Comparison of ENCODE assay signal across 10 cellular contexts in genomic region chr3:128486157-128486691, GRCh38. TPM values are rescaled to one million over a fixed set of nuclear protein-coding genes. Genes with fewer than 3 reads are reported as not detected.
DNase-seq lines count a peak whose midpoint lies in the region; ATAC-seq lines count a peak whose summit lies in the region.
"Had no signal": no experiment of that assay in that cellular context is flagged by ENCODE, and none has a peak within 500 bp of the region (broad histone marks: within the 10 kb centered on the region; RNA-seq: fewer than 3 reads in every experiment).

No MANE protein-coding gene starts in this region.

- H3K4me1 Mint-ChIP-seq in T-helper 1 cell treated with Interleukin-12 subunit alpha and Interleukin-12 subunit beta and Interleukin-4 antibody, amounts not matched to agents 30 μg/mL and 1 μg/mL, for 36 hours (ENCODE audit: low read depth), result peaks cover 15% of the 10 kb centered on the region
- H3K4me1 Mint-ChIP-seq in activated T-helper 1 cell treated with anti-CD3 and anti-CD28 coated beads, Interleukin-12 subunit alpha, Interleukin-12 subunit beta, Interleukin-2, Interleukin-4 antibody, amounts not matched to agents 30 ng/mL and 10 ng/mL and 1 ng/mL, durations not matched to agents 14 hours and 24 hours and 36 hours (ENCODE audit: low read depth), result peaks cover 22% of the 10 kb centered on the region
- peaks cover 59% of the 10 kb centered on the region for H3K4me1 Mint-ChIP-seq in stimulated activated memory B cell treated with anti-CD40 and anti-IgM and Interleukin-4, amounts not matched to agents 10 μg/mL and 1 μg/mL and 100 μg/mL, for 72 hours

- no peak overlapping the region for H3K27ac Mint-ChIP-seq in T-helper 1 cell treated with Interleukin-12 subunit alpha and Interleukin-12 subunit beta and Interleukin-4 antibody, amounts not matched to agents 30 μg/mL and 1 μg/mL, for 36 hours
- H3K27ac Mint-ChIP-seq in activated T-helper 1 cell treated with anti-CD3 and anti-CD28 coated beads, Interleukin-12 subunit alpha, Interleukin-12 subunit beta, Interleukin-2, Interleukin-4 antibody, amounts not matched to agents 30 ng/mL and 10 ng/mL and 1 ng/mL, durations not matched to agents 14 hours and 24 hours and 36 hours, result no peak overlapping the region
- H3K27ac Mint-ChIP-seq in stimulated activated memory B cell treated with anti-CD40 and anti-IgM and Interleukin-4, amounts not matched to agents 10 μg/mL and 1 μg/mL and 100 μg/mL, for 72 hours, result no peak overlapping the region

- H3K4me3 ChIP-seq in iPS-15b (ENCODE audit: low read depth, low read length), result peak overlapping the region; percentile 43

- H3K4me3 Mint-ChIP-seq in T-helper 1 cell treated with Interleukin-12 subunit alpha and Interleukin-12 subunit beta and Interleukin-4 antibody, amounts not matched to agents 30 μg/mL and 1 μg/mL, for 36 hours, result peak overlapping the region; percentile 82
- peak overlapping the region; percentile 82 for H3K4me3 Mint-ChIP-seq in activated T-helper 1 cell treated with anti-CD3 and anti-CD28 coated beads, Interleukin-12 subunit alpha, Interleukin-12 subunit beta, Interleukin-2, Interleukin-4 antibody, amounts not matched to agents 30 ng/mL and 10 ng/mL and 1 ng/mL, durations not matched to agents 14 hours and 24 hours and 36 hours
- H3K4me3 Mint-ChIP-seq in stimulated activated memory B cell treated with anti-CD40 and anti-IgM and Interleukin-4, amounts not matched to agents 10 μg/mL and 1 μg/mL and 100 μg/mL, for 72 hours, result peak overlapping the region; percentile 73

- H3K4me1 ChIP-seq in iPS-15b (ENCODE audit: control insufficient read depth, insufficient read depth, low read length), result peaks cover 20% of the 10 kb centered on the region

- no peaks in the 10 kb centered on the region for H3K9me3 Mint-ChIP-seq in T-helper 1 cell treated with Interleukin-12 subunit alpha and Interleukin-12 subunit beta and Interleukin-4 antibody, amounts not matched to agents 30 μg/mL and 1 μg/mL, for 36 hours
- H3K9me3 Mint-ChIP-seq in activated T-helper 1 cell treated with anti-CD3 and anti-CD28 coated beads, Interleukin-12 subunit alpha, Interleukin-12 subunit beta, Interleukin-2, Interleukin-4 antibody, amounts not matched to agents 30 ng/mL and 10 ng/mL and 1 ng/mL, durations not matched to agents 14 hours and 24 hours and 36 hours, result no peaks in the 10 kb centered on the region
- no peaks in the 10 kb centered on the region for H3K9me3 Mint-ChIP-seq in stimulated activated memory B cell treated with anti-CD40 and anti-IgM and Interleukin-4, amounts not matched to agents 10 μg/mL and 1 μg/mL and 100 μg/mL, for 72 hours

- no peak overlapping the region for H3K9ac ChIP-seq in iPS-15b (ENCODE audit: low read depth, low read length)

- no peaks in the 10 kb centered on the region for H3K9me3 ChIP-seq in iPS-15b (ENCODE audit: control insufficient read depth, insufficient read depth, low read length)

- intact Hi-C loops in activated T-helper 1 cell treated with anti-CD3 and anti-CD28 coated beads, Interleukin-12 subunit alpha, Interleukin-12 subunit beta, Interleukin-2, Interleukin-4 antibody, amounts not matched to agents 30 ng/mL and 10 ng/mL and 1 ng/mL, durations not matched to agents 14 hours and 24 hours and 36 hours (cut with micrococcal nuclease), result no loop called here

- peaks cover 96% of the 10 kb centered on the region for H3K27me3 ChIP-seq in iPS-15b (ENCODE audit: control insufficient read depth, insufficient read depth, low read length)

- H3K36me3 ChIP-seq in iPS-15b (ENCODE audit: control insufficient read depth, insufficient read depth, low read length), result no peaks in the 10 kb centered on the region

- DNase-seq in T-helper 1 cell, result no peak
- no peak for DNase-seq in activated T-helper 1 cell treated with anti-CD3 and anti-CD28 coated beads, Interleukin-12 subunit alpha, Interleukin-12 subunit beta, Interleukin-2, Interleukin-4 antibody, amounts not matched to agents 30 ng/mL and 10 ng/mL and 1 ng/mL, durations not matched to agents 14 hours and 24 hours and 36 hours (ENCODE audit: low spot score)
- DNase-seq: ACHN had no signal

- peaks cover 84% of the 10 kb centered on the region for H3K27me3 Mint-ChIP-seq in T-helper 1 cell treated with Interleukin-12 subunit alpha and Interleukin-12 subunit beta and Interleukin-4 antibody, amounts not matched to agents 30 μg/mL and 1 μg/mL, for 36 hours (ENCODE audit: low read depth)
- peaks cover 72% of the 10 kb centered on the region for H3K27me3 Mint-ChIP-seq in activated T-helper 1 cell treated with anti-CD3 and anti-CD28 coated beads, Interleukin-12 subunit alpha, Interleukin-12 subunit beta, Interleukin-2, Interleukin-4 antibody, amounts not matched to agents 30 ng/mL and 10 ng/mL and 1 ng/mL, durations not matched to agents 14 hours and 24 hours and 36 hours (ENCODE audit: insufficient read depth)
- H3K27me3 Mint-ChIP-seq in stimulated activated memory B cell treated with anti-CD40 and anti-IgM and Interleukin-4, amounts not matched to agents 10 μg/mL and 1 μg/mL and 100 μg/mL, for 72 hours, result peaks cover 98% of the 10 kb centered on the region

- H3K36me3 Mint-ChIP-seq in T-helper 1 cell treated with Interleukin-12 subunit alpha and Interleukin-12 subunit beta and Interleukin-4 antibody, amounts not matched to agents 30 μg/mL and 1 μg/mL, for 36 hours (ENCODE audit: low read depth), result peaks cover 1% of the 10 kb centered on the region
- H3K36me3 Mint-ChIP-seq in activated T-helper 1 cell treated with anti-CD3 and anti-CD28 coated beads, Interleukin-12 subunit alpha, Interleukin-12 subunit beta, Interleukin-2, Interleukin-4 antibody, amounts not matched to agents 30 ng/mL and 10 ng/mL and 1 ng/mL, durations not matched to agents 14 hours and 24 hours and 36 hours (ENCODE audit: low read depth), result no peaks in the 10 kb centered on the region
- no peaks in the 10 kb centered on the region for H3K36me3 Mint-ChIP-seq in stimulated activated memory B cell treated with anti-CD40 and anti-IgM and Interleukin-4, amounts not matched to agents 10 μg/mL and 1 μg/mL and 100 μg/mL, for 72 hours

- no peak for ATAC-seq in stimulated activated memory B cell treated with anti-CD40 and anti-IgM and Interleukin-4, amounts not matched to agents 10 μg/mL and 1 μg/mL and 100 μg/mL, for 72 hours
- no peak for ATAC-seq in GM18517 (IDR thresholded peaks at IDR 0.05; ENCODE audit: unreplicated experiment)
- ATAC-seq in GM18873 (IDR thresholded peaks at IDR 0.05; ENCODE audit: low FRiP score, unreplicated experiment), result no peak
- no peak for ATAC-seq in GM21723 (IDR thresholded peaks at IDR 0.05; ENCODE audit: unreplicated experiment)

RNA-seq across cellular contexts. Expression of gene GATA2, which starts 6.8 kb away (rescaled TPM):
- 0.18 and 0.22 TPM in 2 replicates for total RNA-seq in activated T-helper 1 cell treated with anti-CD3 and anti-CD28 coated beads, Interleukin-12 subunit alpha, Interleukin-12 subunit beta, Interleukin-2, Interleukin-4 antibody, amounts not matched to agents 30 ng/mL and 10 ng/mL and 1 ng/mL, durations not matched to agents 14 hours and 24 hours and 36 hours

RNA-seq across cellular contexts. Expression of gene DNAJB8, which starts 19.5 kb away (rescaled TPM):
- not detected in 2 replicates for total RNA-seq in activated T-helper 1 cell treated with anti-CD3 and anti-CD28 coated beads, Interleukin-12 subunit alpha, Interleukin-12 subunit beta, Interleukin-2, Interleukin-4 antibody, amounts not matched to agents 30 ng/mL and 10 ng/mL and 1 ng/mL, durations not matched to agents 14 hours and 24 hours and 36 hours
- total RNA-seq: RPMI7951 had no signal
